In the genomic region with DNA sequence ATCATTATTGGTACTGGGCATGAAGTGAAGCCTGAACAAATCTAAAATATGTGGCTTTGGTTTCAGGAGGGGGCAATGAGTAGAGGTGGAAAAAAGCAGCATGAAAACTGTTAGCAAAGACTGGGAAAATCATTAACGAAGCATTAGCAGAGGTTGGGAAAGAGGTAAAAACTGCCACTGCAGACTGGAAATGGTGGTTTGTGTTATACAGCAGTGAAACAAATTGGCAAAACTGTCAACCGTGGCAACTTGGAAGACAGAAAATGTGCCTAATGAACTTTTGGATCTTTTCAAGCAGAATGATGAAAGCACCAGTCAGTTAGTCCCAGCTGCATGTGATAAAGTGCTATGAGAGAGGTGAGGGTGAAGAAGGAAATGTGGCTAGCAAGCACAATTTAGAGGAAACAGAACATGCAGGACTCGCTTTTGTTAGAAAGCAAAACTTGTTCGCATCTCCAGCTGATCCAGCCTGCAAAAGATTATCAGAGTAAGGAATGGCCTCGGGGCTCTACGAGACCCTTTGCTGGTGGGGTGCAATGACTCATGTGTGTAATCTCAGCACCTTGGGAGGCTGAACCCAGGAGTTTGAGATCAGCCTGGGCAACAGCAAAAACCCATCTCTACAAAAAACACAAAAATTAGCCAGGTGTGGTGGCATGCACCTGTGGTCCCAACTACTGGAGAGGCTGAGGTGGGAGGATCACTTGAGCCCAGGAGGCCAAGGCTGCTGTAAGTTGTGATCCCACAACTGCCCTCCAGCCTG, we compare ENCODE assay signal across 21 cellular contexts. TPM values are rescaled to one million over a fixed set of nuclear protein-coding genes. Genes with fewer than 3 reads are reported as not detected.
DNase-seq lines count a peak whose midpoint lies in the region; ATAC-seq, FAIRE-seq and TF ChIP-seq lines count a peak whose summit lies in the region.
"Had no signal": no experiment of that assay in that cellular context is flagged by ENCODE, and none has a peak within 500 bp of the region (broad histone marks: within the 10 kb centered on the region; RNA-seq: fewer than 3 reads in every experiment).

No MANE protein-coding gene starts in this region.

- POLR2A ChIA-PET in Caco-2 (lab: Charles Lee) (no interaction called here), WTC11 (lab: Charles Lee) (no interaction called here), HepG2 (lab: Yijun Ruan, JAX) (no interaction called here)

- H3K9me3 Mint-ChIP-seq in Caco-2 (ENCODE audit: unreplicated experiment) (peaks cover 15% of the 10 kb centered on the region), WTC11 (peaks cover 11% of the 10 kb centered on the region), neural progenitor cell (peaks cover 6% of the 10 kb centered on the region)
- H3K9me3 Mint-ChIP-seq: CD8-positive, alpha-beta T cell had no signal

- H3K27ac Mint-ChIP-seq in Caco-2 (ENCODE audit: unreplicated experiment): peak overlapping the region; percentile 17
- peak overlapping the region; percentile 8; the same call in 1 of the 2 replicates for H3K27ac Mint-ChIP-seq in WTC11
- peak overlapping the region; percentile 3 for H3K27ac Mint-ChIP-seq in neural progenitor cell
- H3K27ac Mint-ChIP-seq: CD8-positive, alpha-beta T cell had no signal

- H4K20me1 ChIP-seq in HepG2 (ENCODE audit: insufficient read depth, low read length) (no peaks in the 10 kb centered on the region), neural progenitor cell (ENCODE audit: low read depth) (no peaks in the 10 kb centered on the region)

- CTCF ChIA-PET in Caco-2 (lab: Charles Lee) (interaction anchor here (0.6 kb wide), 1 partner anchor 206 kb away, joined by 3 read pairs; no protein-coding TSS in a partner anchor), WTC11 (lab: Charles Lee) (no interaction called here), HepG2 (lab: Yijun Ruan, JAX; ENCODE audit: low intra/inter-chr PET ratio, low total read pairs) (no interaction called here)

- H3K36me3 Mint-ChIP-seq in Caco-2 (ENCODE audit: insufficient read depth, unreplicated experiment) (peaks cover 6% of the 10 kb centered on the region), WTC11 (peaks cover 20% of the 10 kb centered on the region), neural progenitor cell (no peaks in the 10 kb centered on the region)
- H3K36me3 Mint-ChIP-seq: CD8-positive, alpha-beta T cell had no signal

- H3F3A ChIP-seq in neural progenitor cell (ENCODE audit: low read depth): peaks cover 2% of the 10 kb centered on the region

- 5% methylated on average over 6 of the region's 6 CpGs for WGBS in HepG2 (ENCODE audit: low lambda C conversion rate)

- no peak overlapping the region for H3K4me3 Mint-ChIP-seq in Caco-2 (ENCODE audit: unreplicated experiment)
- no peak overlapping the region for H3K4me3 Mint-ChIP-seq in WTC11
- no peak overlapping the region for H3K4me3 Mint-ChIP-seq in neural progenitor cell
- H3K4me3 Mint-ChIP-seq: CD8-positive, alpha-beta T cell had no signal

- H3K4me3 ChIP-seq in Caco-2 (ENCODE audit: low read depth, low read length): no peak overlapping the region
- peak overlapping the region in 1 of 3 experiments; percentile 46; a peak in 2 of 6 replicates for H3K4me3 ChIP-seq in HepG2 (replicated peaks in 1 of 3; ENCODE audit: insufficient read depth in 1 of 3, low read depth in 2 of 3, low read length in 3 of 3)
- no peak overlapping the region for H3K4me3 ChIP-seq in neural progenitor cell
- H3K4me3 ChIP-seq: K562 had no signal

- H2AFZ ChIP-seq in HepG2 (ENCODE audit: low read length) (no peak overlapping the region), neural progenitor cell (replicated peaks) (no peak overlapping the region)

- FAIRE-seq in HepG2 (lab: Jason Lieb, UNC): peak; percentile 39
- FAIRE-seq: GM12891, K562 had no signal

- H3K36me3 ChIP-seq in Caco-2 (ENCODE audit: control insufficient read depth, insufficient read depth, low read length): no peaks in the 10 kb centered on the region
- no peaks in the 10 kb centered on the region for H3K36me3 ChIP-seq in HepG2 (replicated peaks in 1 of 2; ENCODE audit: control insufficient read depth in 1 of 2, insufficient read depth in 2 of 2, low read length in 2 of 2)
- no peaks in the 10 kb centered on the region for H3K36me3 ChIP-seq in neural progenitor cell

- H3K27me3 ChIP-seq in Caco-2 (replicated peaks; ENCODE audit: control insufficient read depth, insufficient read depth, low read length): no peaks in the 10 kb centered on the region
- 0 out of 5 replicates have a peak, but pooled peaks cover 0 to 2% of the 10 kb centered on the region in 2 experiments for H3K27me3 ChIP-seq in HepG2 (ENCODE audit: control insufficient read depth in 1 of 2, insufficient read depth in 2 of 2, low read length in 2 of 2)
- no peaks in the 10 kb centered on the region for H3K27me3 ChIP-seq in neural progenitor cell

- H3K9me3 ChIP-seq in Caco-2 (peaks cover 6% of the 10 kb centered on the region; the same call in 1 of the 2 replicates), HepG2 (ENCODE audit: low read length) (no peaks in the 10 kb centered on the region), neural progenitor cell (ENCODE audit: low read depth) (no peaks in the 10 kb centered on the region)

- H3K79me2 ChIP-seq in HepG2 (ENCODE audit: insufficient read depth, low read length): no peaks in the 10 kb centered on the region
- no peaks in the 10 kb centered on the region for H3K79me2 ChIP-seq in neural progenitor cell (ENCODE audit: low read depth)

- TF ChIP-seq EP300 in HepG2 (IDR thresholded peaks at IDR 0.05; ENCODE audit: low read depth in 2 of 2, low read length in 2 of 2): no peak
- no peak for TF ChIP-seq EP300 in HepG2 (CRISPR knock-in tag; IDR thresholded peaks at IDR 0.05; ENCODE audit: borderline replicate concordance)

- no peak overlapping the region for H3K9ac ChIP-seq in HepG2 (ENCODE audit: insufficient read depth, low read depth, low read length)
- H3K9ac ChIP-seq in neural progenitor cell: no peak overlapping the region

- no peak overlapping the region for H3K27ac ChIP-seq in HepG2 (ENCODE audit: extremely low read length, insufficient read depth, low read length)
- H3K27ac ChIP-seq in neural progenitor cell: no peak overlapping the region

- BruUV-seq in Caco-2 (replicated peaks; lab: Mats Ljungman, UMichigan) (no TSS peak), HepG2 (replicated peaks; lab: Mats Ljungman, UMichigan) (no TSS peak)

- ATAC-seq in WTC11: no peak
- peak; percentile 84 for ATAC-seq in HepG2
- no peak for ATAC-seq in GM19452 (IDR thresholded peaks at IDR 0.05; ENCODE audit: unreplicated experiment)
- no peak for ATAC-seq in HG02642 (IDR thresholded peaks at IDR 0.05; ENCODE audit: poor library complexity, unreplicated experiment)
- ATAC-seq: CD8-positive, alpha-beta T cell; K562; SK-N-SH treated with all-trans-retinoic acid at 6 μM for 48 hours had no signal

- no peak for TF ChIP-seq RAD21 in HepG2 (CRISPR knock-in tag; IDR thresholded peaks at IDR 0.05)

- TF ChIP-seq CTCF in Caco-2 (IDR thresholded peaks at IDR 0.05; ENCODE audit: insufficient read depth in 1 of 2, low read depth in 1 of 2, low read length in 1 of 2, severe bottlenecking in 1 of 2, unreplicated experiment in 1 of 2) (no peak), WTC11 (IDR thresholded peaks at IDR 0.05) (no peak), HepG2 (CRISPR knock-in tag; IDR thresholded peaks at IDR 0.05) (no peak), neural progenitor cell (IDR thresholded peaks at IDR 0.05) (no peak)

- DNase-seq in Caco-2: peak in 1 of 2 experiments; percentile 19
- no peak for DNase-seq in WTC11 (ENCODE audit: low spot score)
- DNase-seq in HepG2 (ENCODE audit: low spot score): peak; percentile 27
- DNase-seq in neural progenitor cell (ENCODE audit: low spot score): no peak
- DNase-seq in GM19238 (ENCODE audit: insufficient read length, low spot score): no peak
- DNase-seq: 8988T; AML-193; C1 segment of cervical spinal cord; Calu3; CD8-positive, alpha-beta T cell; DMS153; NCI-H1092 treated with DMSO at 0.1 percent for 48 hours; NCI-H1436 treated with DMSO at 0.1 percent for 48 hours; NCI-H2029; NCI-H2227 treated with DMSO at 0.1 percent for 48 hours; NCI-H510A had no signal

- H3K4me1 ChIP-seq in Caco-2: peaks cover 25% of the 10 kb centered on the region
- peaks cover 47% of the 10 kb centered on the region for H3K4me1 ChIP-seq in HepG2 (ENCODE audit: insufficient read depth, low read length)
- no peaks in the 10 kb centered on the region for H3K4me1 ChIP-seq in neural progenitor cell

- H3K4me1 Mint-ChIP-seq in Caco-2 (ENCODE audit: low read depth, unreplicated experiment) (peaks cover 25% of the 10 kb centered on the region), WTC11 (peaks cover 5% of the 10 kb centered on the region), neural progenitor cell (peaks cover 14% of the 10 kb centered on the region)

- H3K4me2 ChIP-seq in HepG2 (ENCODE audit: low read depth, low read length) (peak overlapping the region; percentile 60), neural progenitor cell (no peak overlapping the region)

- H3K27me3 Mint-ChIP-seq in Caco-2 (ENCODE audit: insufficient read depth, unreplicated experiment) (no peaks in the 10 kb centered on the region), WTC11 (ENCODE audit: low read depth) (peaks cover 5% of the 10 kb centered on the region), neural progenitor cell (ENCODE audit: insufficient read depth, low read depth) (peaks cover 2% of the 10 kb centered on the region)

- in situ Hi-C loops in HepG2 (cut with HindIII; ENCODE audit: extremely low pct_ligation_motif_present, low pct_unique_long_range_greater_than_20kb): loop anchor here (25.0 kb wide), 1 partner anchor 192 kb away; no protein-coding TSS in a partner anchor

- intact Hi-C loops in Caco-2 (cut with micrococcal nuclease; ENCODE audit: unreplicated experiment): loop anchor here (5.0 kb wide), 1 partner anchor 187 kb away; no protein-coding TSS in a partner anchor
- intact Hi-C loops in HepG2 (cut with micrococcal nuclease; ENCODE audit: unreplicated experiment): no loop called here

- TF ChIP-seq POLR2A in HepG2 (IDR thresholded peaks at IDR 0.05; ENCODE audit: insufficient read depth in 1 of 2, low read depth in 2 of 2, low read length in 2 of 2): no peak

RNA-seq across cellular contexts. Expression of a gene that starts 45.7 kb away (rescaled TPM):
- 5.7 and 6.3 TPM in 2 replicates for total RNA-seq in Caco-2 (2022)
- total RNA-seq in WTC11 (2021): 9.4 to 12.9 TPM (median 11.8 TPM) in 3 replicates
- total RNA-seq in HepG2 (2016; rRNA removed; fragmentation: Illumina TruSeq; extraction: Trizol): 1.4 and 1.5 TPM in 2 replicates
- total RNA-seq in HepG2 (2016; cell fraction: cytosol; rRNA removed; fragmentation: Illumina TruSeq; extraction: Trizol; ENCODE audit: low read depth): 0.35 and 0.40 TPM in 2 replicates
- 1.1 and 1.2 TPM in 2 replicates for total RNA-seq in HepG2 (2016; cell fraction: insoluble cytoplasmic fraction; rRNA removed; fragmentation: Illumina TruSeq; extraction: Trizol)
- total RNA-seq in HepG2 (2016; cell fraction: membrane; rRNA removed; fragmentation: Illumina TruSeq; extraction: Trizol): 1.1 TPM in 2 replicates
- total RNA-seq in HepG2 (2016; cell fraction: nucleus; rRNA removed; fragmentation: Illumina TruSeq; extraction: Trizol): 1.4 TPM in 2 replicates
- 0.29 and 0.73 TPM in 2 replicates for polyA plus RNA-seq in HepG2 (2011; rRNA removed)
- 0.17 and 0.19 TPM in 2 replicates for polyA plus RNA-seq in HepG2 (2011; cell fraction: cytosol; rRNA removed)
- polyA plus RNA-seq in HepG2 (2011; cell fraction: nucleus; rRNA removed): 0.45 and 0.59 TPM in 2 replicates
- polyA plus RNA-seq in HepG2 (2012): 0.24 and 0.85 TPM in 2 replicates
- 0.11 and 0.58 TPM in 2 replicates for polyA plus RNA-seq in HepG2 (2016; cell fraction: cytosol; fragmentation: Illumina TruSeq; extraction: Trizol; ENCODE audit: low read depth)
- polyA plus RNA-seq in HepG2 (2016; cell fraction: insoluble cytoplasmic fraction; fragmentation: Illumina TruSeq; extraction: Trizol; ENCODE audit: low read depth): 0.67 and 0.78 TPM in 2 replicates
- polyA plus RNA-seq in HepG2 (2016; cell fraction: membrane; fragmentation: Illumina TruSeq; extraction: Trizol; ENCODE audit: low read depth): 0.33 and 0.58 TPM in 2 replicates
- polyA plus RNA-seq in HepG2 (2016; cell fraction: nucleus; fragmentation: Illumina TruSeq; extraction: Trizol; ENCODE audit: insufficient read depth, low read depth): 2.7 and 2.8 TPM in 2 replicates
- polyA minus RNA-seq in HepG2 (2011; rRNA and poly(A)+ RNA removed; ENCODE audit: low replicate concordance): 0.12 and 0.28 TPM in 2 replicates
- polyA minus RNA-seq in HepG2 (2011; cell fraction: cytosol; rRNA and poly(A)+ RNA removed): 0.49 and 0.88 TPM in 2 replicates
- polyA minus RNA-seq in HepG2 (2011; cell fraction: nucleus; rRNA and poly(A)+ RNA removed): 0.50 and 0.52 TPM in 2 replicates
- total RNA-seq in neural progenitor cell (ENCODE audit: low replicate concordance): 123 and 127 TPM in 2 replicates
- total RNA-seq: CD8-positive, alpha-beta T cell had no signal

RNA-seq across cellular contexts. Expression of a gene that starts 54.3 kb away (rescaled TPM):
- total RNA-seq in Caco-2 (2022) (84.3 and 85.3 TPM in 2 replicates), WTC11 (2021) (52.7 to 60.3 TPM (median 60.1 TPM) in 3 replicates), HepG2 (2016; rRNA removed; fragmentation: Illumina TruSeq; extraction: Trizol) (39.3 and 51.3 TPM in 2 replicates), neural progenitor cell (ENCODE audit: low replicate concordance) (55.7 and 61.3 TPM in 2 replicates)
- total RNA-seq in HepG2 (2016; cell fraction: cytosol; rRNA removed; fragmentation: Illumina TruSeq; extraction: Trizol; ENCODE audit: low read depth): 32.5 and 35.1 TPM in 2 replicates
- 40.6 and 48.2 TPM in 2 replicates for total RNA-seq in HepG2 (2016; cell fraction: insoluble cytoplasmic fraction; rRNA removed; fragmentation: Illumina TruSeq; extraction: Trizol)
- 43.6 and 51.5 TPM in 2 replicates for total RNA-seq in HepG2 (2016; cell fraction: membrane; rRNA removed; fragmentation: Illumina TruSeq; extraction: Trizol)
- 132 and 141 TPM in 2 replicates for total RNA-seq in HepG2 (2016; cell fraction: nucleus; rRNA removed; fragmentation: Illumina TruSeq; extraction: Trizol)
- polyA plus RNA-seq in HepG2 (2011; rRNA removed): 72.1 and 84.1 TPM in 2 replicates
- 52.6 and 55.4 TPM in 2 replicates for polyA plus RNA-seq in HepG2 (2011; cell fraction: cytosol; rRNA removed)
- 70.8 and 78.9 TPM in 2 replicates for polyA plus RNA-seq in HepG2 (2011; cell fraction: nucleus; rRNA removed)
- polyA plus RNA-seq in HepG2 (2012): 36.4 and 36.6 TPM in 2 replicates
- polyA plus RNA-seq in HepG2 (2016; cell fraction: cytosol; fragmentation: Illumina TruSeq; extraction: Trizol; ENCODE audit: low read depth): 39.6 and 43.2 TPM in 2 replicates
- 41.2 and 47.5 TPM in 2 replicates for polyA plus RNA-seq in HepG2 (2016; cell fraction: insoluble cytoplasmic fraction; fragmentation: Illumina TruSeq; extraction: Trizol; ENCODE audit: low read depth)
- 46.0 and 49.8 TPM in 2 replicates for polyA plus RNA-seq in HepG2 (2016; cell fraction: membrane; fragmentation: Illumina TruSeq; extraction: Trizol; ENCODE audit: low read depth)
- polyA plus RNA-seq in HepG2 (2016; cell fraction: nucleus; fragmentation: Illumina TruSeq; extraction: Trizol; ENCODE audit: insufficient read depth, low read depth): 59.3 and 60.4 TPM in 2 replicates
- 65.5 and 210 TPM in 2 replicates for polyA minus RNA-seq in HepG2 (2011; rRNA and poly(A)+ RNA removed; ENCODE audit: low replicate concordance)
- 28.0 and 33.0 TPM in 2 replicates for polyA minus RNA-seq in HepG2 (2011; cell fraction: cytosol; rRNA and poly(A)+ RNA removed)
- 342 and 460 TPM in 2 replicates for polyA minus RNA-seq in HepG2 (2011; cell fraction: nucleus; rRNA and poly(A)+ RNA removed)
